1 cellular context compared by ENCODE assay signal in genomic region chr12:50523772-50524171, GRCh38.
TF ChIP-seq lines count a peak whose summit lies in the region.

No MANE protein-coding gene starts in this region.

TF ChIP-seq in GM23338, 12 proteins besides CTCF, POLR2A, EP300 and RAD21 (continued from another document):
- no peak for TF ChIP-seq ZNF331 (CRISPR knock-in tag; IDR thresholded peaks at IDR 0.05; ENCODE audit: low read depth)
- TF ChIP-seq POLR2AphosphoS5 (IDR thresholded peaks at IDR 0.05; ENCODE audit: low read depth) = no peak
- no peak for TF ChIP-seq STAT1 (IDR thresholded peaks at IDR 0.05; ENCODE audit: unreplicated experiment)
- TF ChIP-seq JUNB (IDR thresholded peaks at IDR 0.05; ENCODE audit: unreplicated experiment) = no peak
- TF ChIP-seq NANOG (IDR thresholded peaks at IDR 0.05; ENCODE audit: borderline replicate concordance) = no peak
- TF ChIP-seq CREB1 (CRISPR knock-in tag; IDR thresholded peaks at IDR 0.05; ENCODE audit: low read depth) = no peak
- no peak for TF ChIP-seq REST (IDR thresholded peaks at IDR 0.05; ENCODE audit: unreplicated experiment)
- TF ChIP-seq EZH2phosphoT487 (IDR thresholded peaks at IDR 0.05; ENCODE audit: unreplicated experiment) = no peak
